ENCODE assay signal across 15 cellular contexts in genomic region chr10:3955954-3956617, GRCh38.
DNase-seq lines count a peak whose midpoint lies in the region; ATAC-seq and TF ChIP-seq lines count a peak whose summit lies in the region.
"Had no signal": no experiment of that assay in that cellular context is flagged by ENCODE, and none has a peak within 500 bp of the region (broad histone marks: within the 10 kb centered on the region; RNA-seq: fewer than 3 reads in every experiment).

No MANE protein-coding gene starts in this region.

- H2AK5ac ChIP-seq in mesendoderm (ENCODE audit: low read length) = no peak overlapping the region

- no peak overlapping the region for H3K18ac ChIP-seq in mesendoderm (ENCODE audit: low read length)

- no peak overlapping the region for H2BK120ac ChIP-seq in mesendoderm (ENCODE audit: low read depth, low read length)

- DNase-seq in ELF-1 (ENCODE audit: low read depth, low spot score) = peak; percentile 92
- DNase-seq in NCI-H2029 treated with DMSO at 0.1 percent for 48 hours (lab: John Stamatoyannopoulos, UW) = peak; percentile 41
- peak; percentile 52 for DNase-seq in SHP77 treated with DMSO at 0.1 percent for 48 hours (lab: John Stamatoyannopoulos, UW)
- peak; percentile 53 for DNase-seq in mesendoderm
- DNase-seq in Kasumi-1 (lab: John Stamatoyannopoulos, UW) = no peak
- DNase-seq in NCI-H524 treated with DMSO at 0.1 percent for 48 hours (lab: John Stamatoyannopoulos, UW) = no peak
- DNase-seq: activated CD4-positive, alpha-beta T cell treated with anti-CD3 and anti-CD28 coated beads for 1 hour; activated naive CD8-positive, alpha-beta T cell treated with anti-CD3 and anti-CD28 coated beads, Interleukin-2, amount 50 U/mL, for 24 hours; DMS79; left cardiac atrium; NCI-H1694 treated with DMSO at 0.1 percent for 48 hours; psoas muscle had no signal

- no peak overlapping the region for H4K8ac ChIP-seq in mesendoderm (ENCODE audit: low read depth, low read length)

- no peak overlapping the region for H3K4me2 ChIP-seq in mesendoderm (ENCODE audit: low read length)

- no CpG with 5 or more reads among the region's 13 CpGs for WGBS in mesendoderm (ENCODE audit: extremely low coverage, insufficient coverage, low lambda C conversion rate)

- H3K27ac ChIP-seq in mesendoderm (ENCODE audit: low read depth, low read length) = no peak overlapping the region
- H3K27ac ChIP-seq: psoas muscle had no signal

- H3K56ac ChIP-seq in mesendoderm (ENCODE audit: low read length) = no peak overlapping the region

- H3K4me1 ChIP-seq in mesendoderm (ENCODE audit: control insufficient read depth, low read depth, low read length) = peaks cover 2% of the 10 kb centered on the region
- H3K4me1 ChIP-seq: psoas muscle had no signal

- no peaks in the 10 kb centered on the region for H3K36me3 ChIP-seq in mesendoderm (ENCODE audit: control insufficient read depth, insufficient read depth, low read length)
- H3K36me3 ChIP-seq: thoracic aorta had no signal

- no peaks in the 10 kb centered on the region for H3K79me2 ChIP-seq in mesendoderm (ENCODE audit: control insufficient read depth, insufficient read depth, low read length)

- no peak for ATAC-seq in HG02852 (IDR thresholded peaks at IDR 0.05; ENCODE audit: unreplicated experiment)
- no peak for ATAC-seq in GM18505 (IDR thresholded peaks at IDR 0.05; ENCODE audit: unreplicated experiment)
- ATAC-seq: activated naive CD8-positive, alpha-beta T cell treated with anti-CD3 and anti-CD28 coated beads, Interleukin-2, amount 50 U/mL, for 24 hours; left cardiac atrium; psoas muscle had no signal

- H2BK5ac ChIP-seq in mesendoderm (ENCODE audit: low read length) = no peak overlapping the region

- H4K5ac ChIP-seq in mesendoderm (ENCODE audit: low read length) = no peak overlapping the region

- H3K79me1 ChIP-seq in mesendoderm (ENCODE audit: low read length) = no peaks in the 10 kb centered on the region

- H2BK15ac ChIP-seq in mesendoderm (replicated peaks; ENCODE audit: low read depth) = no peak overlapping the region

- no peak overlapping the region for H3K23ac ChIP-seq in mesendoderm (ENCODE audit: low read length)

- no peak overlapping the region for H3K9ac ChIP-seq in mesendoderm (ENCODE audit: low read length)

- no peak overlapping the region for H3K4ac ChIP-seq in mesendoderm (ENCODE audit: low read depth, low read length)

- no peak overlapping the region for H3K4me3 ChIP-seq in mesendoderm (ENCODE audit: low read length)
- H3K4me3 ChIP-seq: psoas muscle, thoracic aorta had no signal

- TF ChIP-seq POLR2A in GM18505 (IDR thresholded peaks at IDR 0.05; ENCODE audit: borderline replicate concordance, extremely low read depth, insufficient read depth, insufficient read length) = no peak

- no peaks in the 10 kb centered on the region for H3K27me3 ChIP-seq in mesendoderm (ENCODE audit: insufficient read depth, low read length, poor library complexity)

Comparison
In these comparisons a context has a peak if more than half of its experiments do, and no peak if none do; other contexts are left out.
1. DNase-seq: peak in ELF-1 (single experiment), NCI-H2029 treated with DMSO at 0.1 percent for 48 hours (single experiment), SHP77 treated with DMSO at 0.1 percent for 48 hours (single experiment) and mesendoderm (single experiment); none in Kasumi-1 (0 of 2) and NCI-H524 treated with DMSO at 0.1 percent for 48 hours (single experiment).